In genomic region chr2:127810156-127810636, GRCh38 we compare ENCODE assay signal across 8 cellular contexts. TPM values are rescaled to one million over a fixed set of nuclear protein-coding genes. Genes with fewer than 3 reads are reported as not detected.
DNase-seq lines count a peak whose midpoint lies in the region; ATAC-seq and TF ChIP-seq lines count a peak whose summit lies in the region.

No MANE protein-coding gene starts in this region.

- peaks cover 0 to 4% of the 10 kb centered on the region in 2 donors for H3K27me3 Mint-ChIP-seq in CD4-positive, alpha-beta memory T cell

- POLR2A ChIA-PET in CD4-positive, alpha-beta memory T cell (lab: Charles Lee; ENCODE audit: partially characterized antibody): interaction anchor here (2.2 to 2.3 kb wide), 2 partner anchors 20 to 108 kb away, joined by 15 to 19 read pairs; partner anchors contain the start of gene SFT2D3

- in situ Hi-C loops in KBM-7 (cut with MboI; ENCODE audit: low pct_unique_long_range_greater_than_20kb, low sequenced_read_pairs): no loop called here

- H3K9me3 ChIP-seq in CD4-positive, alpha-beta memory T cell (ENCODE audit: control insufficient read depth in 1 of 2, low read length in 2 of 2): no peaks in the 10 kb centered on the region
- no peaks in the 10 kb centered on the region for H3K9me3 ChIP-seq in KOPT-K1 (ENCODE audit: insufficient read depth, low read length, poor library complexity, severe bottlenecking)
- H3K9me3 ChIP-seq in body of pancreas: no peaks in the 10 kb centered on the region
- no peaks in the 10 kb centered on the region for H3K9me3 ChIP-seq in thymus (ENCODE audit: control insufficient read depth)

- DNase-seq in CD4-positive, alpha-beta memory T cell: no peak
- DNase-seq in body of pancreas: peak in 2 of 4 donors; percentile 16 to 23
- peak; percentile 68 for DNase-seq in left kidney (ENCODE audit: low read depth, low spot score)
- no peak for DNase-seq in KBM-7

- TF ChIP-seq CTCF in body of pancreas (IDR thresholded peaks at IDR 0.05): no peak

- peak overlapping the region; percentile 68 to 98 for H3K4me3 ChIP-seq in CD4-positive, alpha-beta memory T cell (ENCODE audit: low read length in 2 of 2)
- H3K4me3 ChIP-seq in body of pancreas (peak overlapping the region; percentile 56 to 88), thymus (ENCODE audit: low read length) (peak overlapping the region; percentile 88)

- no peaks in the 10 kb centered on the region for H3K27me3 ChIP-seq in CD4-positive, alpha-beta memory T cell (ENCODE audit: insufficient read depth, low read length)
- H3K27me3 ChIP-seq in body of pancreas (no peaks in the 10 kb centered on the region), thymus (ENCODE audit: control insufficient read depth, insufficient read depth) (no peaks in the 10 kb centered on the region)

- H3K4me1 Mint-ChIP-seq in CD4-positive, alpha-beta memory T cell: peaks cover 39 to 64% (median 52%) of the 10 kb centered on the region in 4 donors

- H3K4me1 ChIP-seq in CD4-positive, alpha-beta memory T cell (ENCODE audit: insufficient read depth, low read length): peaks cover 52% of the 10 kb centered on the region
- peaks cover 42% of the 10 kb centered on the region for H3K4me1 ChIP-seq in body of pancreas
- peaks cover 5% of the 10 kb centered on the region for H3K4me1 ChIP-seq in thymus (ENCODE audit: control insufficient read depth, insufficient read depth, low read length)

- H3K4me3 Mint-ChIP-seq in CD4-positive, alpha-beta memory T cell: peak overlapping the region; percentile 93 to 99 (median 98)

- CTCF ChIA-PET in CD4-positive, alpha-beta memory T cell (lab: Charles Lee; ENCODE audit: partially characterized antibody): interaction anchor here (1.4 kb wide), 1 partner anchor 10 kb away, joined by 4 read pairs; no protein-coding TSS in a partner anchor

- H3K9me3 Mint-ChIP-seq in CD4-positive, alpha-beta memory T cell: no peaks in the 10 kb centered on the region

- TF ChIP-seq POLR2A in body of pancreas (IDR thresholded peaks at IDR 0.05): no peak

- H3K36me3 Mint-ChIP-seq in CD4-positive, alpha-beta memory T cell: peaks cover 7 to 27% of the 10 kb centered on the region in 2 donors

- WGBS in body of pancreas, 2 donors: 0 to 1% methylated on average over 11 of the region's 11 CpGs
- under 1% methylated on average over 11 of the region's 11 CpGs for whole genome bisulfite sequencing in thymus

- peak overlapping the region; percentile 98 to 100 (median 99) for H3K27ac Mint-ChIP-seq in CD4-positive, alpha-beta memory T cell

- intact Hi-C loops in CD4-positive, alpha-beta memory T cell (cut with micrococcal nuclease): loop anchor here (1.0 to 5.0 kb wide), 5 partner anchors 75 to 421 kb away; partner anchors contain the start of genes AMMECR1L, IWS1, SAP130 and SFT2D3
- intact Hi-C loops in body of pancreas (cut with DNase I): no loop called here

- ATAC-seq in body of pancreas (no peak), HG02885 (IDR thresholded peaks at IDR 0.05; ENCODE audit: poor library complexity, unreplicated experiment) (no peak), HG03175 (IDR thresholded peaks at IDR 0.05; ENCODE audit: unreplicated experiment) (no peak)

- peak overlapping the region; percentile 96 for H3K27ac ChIP-seq in CD4-positive, alpha-beta memory T cell (ENCODE audit: low read depth, low read length)
- H3K27ac ChIP-seq in KOPT-K1 (ENCODE audit: low read depth, low read length, poor library complexity, severe bottlenecking) (peak overlapping the region; percentile 96), body of pancreas (peak overlapping the region; percentile 94 to 96 (median 94)), thymus (ENCODE audit: low read depth) (peak overlapping the region; percentile 95)

- no peaks in the 10 kb centered on the region for H3K36me3 ChIP-seq in CD4-positive, alpha-beta memory T cell (ENCODE audit: insufficient read depth, low read length)
- H3K36me3 ChIP-seq in KOPT-K1 (ENCODE audit: insufficient read depth, low read length) (peaks cover 14% of the 10 kb centered on the region; the same call in 1 of the 2 replicates), body of pancreas (replicated peaks in 1 of 2; ENCODE audit: insufficient read depth in 1 of 2, low read depth in 2 of 2) (no peaks in the 10 kb centered on the region), thymus (ENCODE audit: control insufficient read depth, insufficient read depth) (no peaks in the 10 kb centered on the region)

RNA-seq across cellular contexts. Expression of gene WDR33, which starts 0.8 kb away (rescaled TPM):
- total RNA-seq in CD4-positive, alpha-beta memory T cell: 10 to 100 TPM; 84.9 to 86.2 TPM
- polyA plus RNA-seq in CD4-positive, alpha-beta memory T cell: 10 to 100 TPM; 19.4 to 55.9 TPM
- 10 to 100 TPM; 31.6 to 37.1 TPM for total RNA-seq in body of pancreas
- 26.4 TPM for polyA plus RNA-seq in thymus

RNA-seq across cellular contexts. Expression of gene POLR2D, which starts 47.8 kb away (rescaled TPM):
- 10 to 100 TPM; 29.4 to 30.7 TPM for total RNA-seq in CD4-positive, alpha-beta memory T cell
- polyA plus RNA-seq in CD4-positive, alpha-beta memory T cell: 10 to 100 TPM; 33.1 to 44.9 TPM
- total RNA-seq in body of pancreas: 1 to 10 TPM; 4.6 to 7.5 TPM
- polyA plus RNA-seq in thymus: 17.2 TPM
